ENCODE assay signal across 8 cellular contexts in genomic region chrX:81202989-81203388, GRCh38. TPM values are rescaled to one million over a fixed set of nuclear protein-coding genes. Genes with fewer than 3 reads are reported as not detected.
A peak's percentile ranks its signal among the peaks of the same experiment; 100 is the strongest.
DNase-seq lines count a peak whose midpoint lies in the region; ATAC-seq, FAIRE-seq and TF ChIP-seq lines count a peak whose summit lies in the region.

No MANE protein-coding gene starts in this region.

- H3K27me3 ChIP-seq in KMS-11 (ENCODE audit: insufficient read depth, low read depth) (no peaks in the 10 kb centered on the region), bronchial epithelial cell (ENCODE audit: control insufficient read depth, insufficient read depth, low read length) (no peaks in the 10 kb centered on the region), mucosa of stomach (ENCODE audit: control insufficient read depth, insufficient read depth, low read length) (no peaks in the 10 kb centered on the region)

- peak overlapping the region; percentile 77; the same call in 1 of the 2 replicates for H3K27ac ChIP-seq in KMS-11

- no peaks in the 10 kb centered on the region for H4K20me1 ChIP-seq in KMS-11 (ENCODE audit: insufficient read depth)

- FAIRE-seq in bronchial epithelial cell (lab: Jason Lieb, UNC) = no peak

- peak overlapping the region; percentile 91 for H3K4me2 ChIP-seq in KMS-11

- peak overlapping the region; percentile 95; the same call in 1 of the 2 replicates for H2AFZ ChIP-seq in KMS-11 (ENCODE audit: low read depth)

- DNase-seq in AG08395 (ENCODE audit: low spot score) (peak; percentile 3), bronchial epithelial cell (ENCODE audit: low read depth) (no peak), G401 (ENCODE audit: low spot score) (no peak), AML-193 (lab: John Stamatoyannopoulos, UW) (no peak)

- no peaks in the 10 kb centered on the region for H3K79me2 ChIP-seq in KMS-11 (ENCODE audit: insufficient read depth, low read depth)

- H3K36me3 ChIP-seq in KMS-11 (ENCODE audit: insufficient read depth) (no peaks in the 10 kb centered on the region), bronchial epithelial cell (ENCODE audit: control insufficient read depth, insufficient read depth, low read length) (no peaks in the 10 kb centered on the region), mucosa of stomach (ENCODE audit: control insufficient read depth, insufficient read depth, low read length) (no peaks in the 10 kb centered on the region)

- H3K4me1 ChIP-seq in KMS-11 (ENCODE audit: low read depth, poor library complexity, severe bottlenecking) (peaks cover 20% of the 10 kb centered on the region), mucosa of stomach (ENCODE audit: control insufficient read depth, insufficient read depth, low read length) (no peaks in the 10 kb centered on the region)

- ATAC-seq in GM21447 (IDR thresholded peaks at IDR 0.05; ENCODE audit: unreplicated experiment) = no peak
- no peak for ATAC-seq in HG03095 (IDR thresholded peaks at IDR 0.05; ENCODE audit: unreplicated experiment)

- H3K9ac ChIP-seq in KMS-11 (peak overlapping the region; percentile 81; the same call in 1 of the 2 replicates), mucosa of stomach (ENCODE audit: low read length) (peak overlapping the region; percentile 81)

- no peak for TF ChIP-seq CTCF in KMS-11 (conservative IDR thresholded peaks at IDR 0.05; ENCODE audit: low read depth, low read length)
- no peak for TF ChIP-seq CTCF in bronchial epithelial cell (IDR thresholded peaks at IDR 0.05; ENCODE audit: insufficient read depth, low read length, severe bottlenecking)

- no peaks in the 10 kb centered on the region for H3K9me3 ChIP-seq in mucosa of stomach (ENCODE audit: control insufficient read depth, low read length)

- in situ Hi-C loops in G401 (cut with HindIII; ENCODE audit: low sequenced_read_pairs) = no loop called here

- H3K4me3 ChIP-seq in KMS-11 (IDR thresholded peaks at IDR 0.05; ENCODE audit: insufficient read depth, low read depth, low read length) = no peak overlapping the region
- H3K4me3 ChIP-seq in bronchial epithelial cell (ENCODE audit: low read depth, low read length) = peak overlapping the region; percentile 59
- H3K4me3 ChIP-seq in mucosa of stomach (ENCODE audit: low read length) = no peak overlapping the region

RNA-seq across cellular contexts. Expression of gene SH3BGRL, which starts 1.1 kb away (rescaled TPM):
- 7.9 and 17.2 TPM in 2 replicates for total RNA-seq in bronchial epithelial cell
- total RNA-seq in G401 (2014; rRNA removed; shearing (Covaris generic)) = 48.6 and 71.7 TPM in 2 replicates

RNA-seq across cellular contexts. Expression of gene HMGN5, which starts 1.3 kb away (rescaled TPM):
- total RNA-seq in bronchial epithelial cell = 0.38 and 0.53 TPM in 2 replicates
- total RNA-seq in G401 (2014; rRNA removed; shearing (Covaris generic)) = 3.6 TPM in 1 of 2 replicates, not detected in the other
